In genomic region chrX:109539007-109539406, GRCh38 we compare ENCODE assay signal across 4 cellular contexts. TPM values are rescaled to one million over a fixed set of nuclear protein-coding genes. Genes with fewer than 3 reads are reported as not detected.
"Had no signal": no experiment of that assay in that cellular context is flagged by ENCODE, and none has a peak within 500 bp of the region (broad histone marks: within the 10 kb centered on the region; RNA-seq: fewer than 3 reads in every experiment).

No MANE protein-coding gene starts in this region.

RNA-seq across cellular contexts. Expression of gene GUCY2F, which starts 57.1 kb away (rescaled TPM):
- total RNA-seq: HepG2, HT-29, IMR-90 had no signal
- polyA plus RNA-seq: IgD-negative memory B cell, IMR-90 had no signal
